Comparison of ENCODE assay signal across 19 cellular contexts in genomic region chr4:138086471-138086870, GRCh38.
A peak's percentile ranks its signal among the peaks of the same experiment; 100 is the strongest.
DNase-seq lines count a peak whose midpoint lies in the region; ATAC-seq and TF ChIP-seq lines count a peak whose summit lies in the region.
"Had no signal": no experiment of that assay in that cellular context is flagged by ENCODE, and none has a peak within 500 bp of the region (broad histone marks: within the 10 kb centered on the region; RNA-seq: fewer than 3 reads in every experiment).

No MANE protein-coding gene starts in this region.

- peaks cover 39% of the 10 kb centered on the region for H3K4me1 Mint-ChIP-seq in chondrocyte (ENCODE audit: low read depth)
- H3K4me1 Mint-ChIP-seq: B cell had no signal

- no peak overlapping the region for H4K5ac ChIP-seq in IMR-90 (ENCODE audit: low read depth, low read length)

- H3K27me3 Mint-ChIP-seq in chondrocyte (ENCODE audit: low read depth): no peaks in the 10 kb centered on the region

- H3K9me3 ChIP-seq in IMR-90 (ENCODE audit: control insufficient read depth, insufficient read depth, low read length) (no peaks in the 10 kb centered on the region), hepatocyte (ENCODE audit: low read depth) (no peaks in the 10 kb centered on the region), skeletal muscle tissue (ENCODE audit: control insufficient read depth in 3 of 3, low read length in 3 of 3) (no peaks in the 10 kb centered on the region)
- H3K9me3 ChIP-seq: SJCRH30 had no signal

- no peaks in the 10 kb centered on the region for H3K9me2 ChIP-seq in hepatocyte (replicated peaks; ENCODE audit: insufficient read depth)

- H3K27ac ChIP-seq in IMR-90 (ENCODE audit: insufficient read depth, low read length) (no peak overlapping the region), hepatocyte (peak overlapping the region; percentile 12), skeletal muscle tissue (ENCODE audit: low read depth, low read length) (peak overlapping the region; percentile 79)
- H3K27ac ChIP-seq: KMS-11, SJCRH30 had no signal

- no peaks in the 10 kb centered on the region for H3K36me3 Mint-ChIP-seq in chondrocyte (ENCODE audit: low read depth)

- no peak overlapping the region for H3K4me2 ChIP-seq in IMR-90 (ENCODE audit: low read depth, low read length)
- H3K4me2 ChIP-seq in hepatocyte: no peak overlapping the region
- H3K4me2 ChIP-seq: KMS-11 had no signal

- no peak overlapping the region; the same call in 1 of the 2 replicates for H2BK20ac ChIP-seq in IMR-90 (ENCODE audit: low read depth, low read length)

- H3K4me3 ChIP-seq in IMR-90 (ENCODE audit: insufficient read depth, low read depth, low read length) (no peak overlapping the region), hepatocyte (no peak overlapping the region), skeletal muscle tissue (ENCODE audit: low read length in 3 of 3) (no peak overlapping the region)
- H3K4me3 ChIP-seq: GM12878, SJCRH30 had no signal

- H3K23ac ChIP-seq in IMR-90 (ENCODE audit: low read depth, low read length): no peak overlapping the region

- H2AK9ac ChIP-seq in IMR-90 (replicated peaks; ENCODE audit: low read depth, low read length, poor library complexity): no peak overlapping the region

- dilution Hi-C loops in IMR-90 (cut with HindIII; ENCODE audit: low sequenced_read_pairs, unreplicated experiment): no loop called here

- CTCF ChIA-PET in IMR-90 (lab: Yijun Ruan, JAX): interaction anchor here (1.0 to 2.5 kb wide), 2 partner anchors 13 to 51 kb away, joined by 3 to 11 read pairs; no protein-coding TSS in a partner anchor

- no CpG with 5 or more reads among the region's 2 CpGs for WGBS in IMR-90 (ENCODE audit: extremely low coverage in 2 of 2, insufficient read length in 1 of 2), 2 experiments
- WGBS in hepatocyte (ENCODE audit: low lambda C conversion rate, missing lambda C conversion rate): 58% methylated on average over 2 of the region's 2 CpGs

- H3K18ac ChIP-seq in IMR-90 (ENCODE audit: low read depth, low read length): no peak overlapping the region

- BruUV-seq in IMR-90 (replicated peaks; lab: Mats Ljungman, UMichigan): no TSS peak

- intact Hi-C loops in IMR-90 (cut with micrococcal nuclease): no loop called here

- H3K4ac ChIP-seq in IMR-90 (ENCODE audit: low read depth, low read length): no peak overlapping the region

- no peaks in the 10 kb centered on the region for H3K79me2 ChIP-seq in hepatocyte

- no peak for TF ChIP-seq RAD21 in IMR-90 (IDR thresholded peaks at IDR 0.05; ENCODE audit: low read length)

- no peak overlapping the region for H3K14ac ChIP-seq in IMR-90 (replicated peaks; ENCODE audit: low read depth, low read length)

- H3K79me1 ChIP-seq in IMR-90 (ENCODE audit: low read depth in 1 of 2, low read length in 2 of 2): no peaks in the 10 kb centered on the region

- no peak overlapping the region for H2AK5ac ChIP-seq in IMR-90 (ENCODE audit: low read depth, low read length)

- no peak overlapping the region for H4K91ac ChIP-seq in IMR-90 (ENCODE audit: insufficient read depth, low read depth, low read length)

- H3K27ac Mint-ChIP-seq in chondrocyte (ENCODE audit: unreplicated experiment): peak overlapping the region; percentile 25
- H3K27ac Mint-ChIP-seq: B cell had no signal

- peak overlapping the region in 1 of 2 experiments; percentile 29; a peak in 1 of 4 replicates for H4K8ac ChIP-seq in IMR-90 (ENCODE audit: low read depth in 2 of 2, low read length in 2 of 2)

- in situ Hi-C loops in IMR-90 (cut with MboI; ENCODE audit: low sequenced_read_pairs): loop anchor here (5.0 kb wide), 1 partner anchor 49 kb away; no protein-coding TSS in a partner anchor

- peak overlapping the region; percentile 5; the same call in 1 of the 2 replicates for H2BK120ac ChIP-seq in IMR-90 (ENCODE audit: low read depth, low read length)

- H3K9ac ChIP-seq in IMR-90 (ENCODE audit: low read depth, low read length) (no peak overlapping the region), skeletal muscle tissue (ENCODE audit: low read depth in 1 of 3, low read length in 3 of 3) (no peak overlapping the region)
- H3K9ac ChIP-seq: KMS-11 had no signal

- H2AFZ ChIP-seq in IMR-90 (replicated peaks; ENCODE audit: low read length, poor library complexity): no peak overlapping the region
- no peak overlapping the region for H2AFZ ChIP-seq in hepatocyte

- DNase-seq in IMR-90 (no peak), chondrocyte (ENCODE audit: low spot score) (no peak), hepatocyte (ENCODE audit: low spot score) (no peak), EL (no peak), NK-92 (lab: John Stamatoyannopoulos, UW; ENCODE audit: unreplicated experiment) (no peak), NCI-H1105 (lab: John Stamatoyannopoulos, UW) (no peak)
- no peak for DNase-seq in stimulated activated CD4-positive, alpha-beta T cell treated with anti-CD3 and anti-CD28 coated beads, Interleukin-15, amount 100 ng/mL, for 24 hours
- DNase-seq: DMS 273 treated with DMSO at 0.1 percent for 48 hours, DND-41, GF-D8, NCI-H1436, NCI-H1930, NCI-H226, NCI-H526, SJCRH30 had no signal

- H2BK15ac ChIP-seq in IMR-90 (ENCODE audit: low read depth, low read length): no peak overlapping the region

- no peaks in the 10 kb centered on the region for H3K9me3 Mint-ChIP-seq in chondrocyte (ENCODE audit: low read depth)

- H3K9me1 ChIP-seq in IMR-90 (ENCODE audit: insufficient read depth, low read length): no peaks in the 10 kb centered on the region

- no peaks in the 10 kb centered on the region for H4K20me1 ChIP-seq in IMR-90 (ENCODE audit: insufficient read depth, low read length)
- no peaks in the 10 kb centered on the region for H4K20me1 ChIP-seq in hepatocyte (ENCODE audit: insufficient read depth, poor library complexity, severe bottlenecking)

- no peak overlapping the region for H3K56ac ChIP-seq in IMR-90 (ENCODE audit: extremely low read depth, insufficient read depth, low read length)

- 0 out of 2 replicates have a peak, but pooled peaks cover 2% of the 10 kb centered on the region for H3K4me1 ChIP-seq in IMR-90 (ENCODE audit: control insufficient read depth, insufficient read depth, low read length)
- H3K4me1 ChIP-seq in hepatocyte (ENCODE audit: insufficient read depth): peaks cover 9% of the 10 kb centered on the region
- peaks cover 8 to 13% (median 11%) of the 10 kb centered on the region in 3 donors for H3K4me1 ChIP-seq in skeletal muscle tissue (ENCODE audit: control insufficient read depth in 3 of 3, insufficient read depth in 3 of 3, low read length in 3 of 3)
- H3K4me1 ChIP-seq: SJCRH30 had no signal

- peak overlapping the region; percentile 13 for H2BK5ac ChIP-seq in IMR-90 (ENCODE audit: low read depth, low read length, poor library complexity, severe bottlenecking)

- H3K36me3 ChIP-seq in IMR-90 (ENCODE audit: control insufficient read depth, insufficient read depth, low read length) (no peaks in the 10 kb centered on the region), hepatocyte (replicated peaks; ENCODE audit: insufficient read depth, low read depth) (no peaks in the 10 kb centered on the region), skeletal muscle tissue (ENCODE audit: control insufficient read depth in 3 of 3, insufficient read depth in 3 of 3, low read length in 3 of 3) (no peaks in the 10 kb centered on the region)
- H3K36me3 ChIP-seq: SJCRH30 had no signal

- H3K27me3 ChIP-seq in IMR-90 (ENCODE audit: control insufficient read depth, insufficient read depth, low read length) (no peaks in the 10 kb centered on the region), hepatocyte (no peaks in the 10 kb centered on the region), skeletal muscle tissue (ENCODE audit: control insufficient read depth in 3 of 3, insufficient read depth in 3 of 3, low read length in 3 of 3) (no peaks in the 10 kb centered on the region)
- H3K27me3 ChIP-seq: SJCRH30 had no signal

- no peak for TF ChIP-seq CTCF in IMR-90 (conservative IDR thresholded peaks at IDR 0.05; ENCODE audit: low read depth, low read length)
- no peak for TF ChIP-seq CTCF in chondrocyte (IDR thresholded peaks at IDR 0.05)
- TF ChIP-seq CTCF in hepatocyte (IDR thresholded peaks at IDR 0.05; ENCODE audit: poor library complexity): no peak

- POLR2A ChIA-PET in IMR-90 (lab: Charles Lee; ENCODE audit: unreplicated experiment): no interaction called here

- no peak overlapping the region for H3K4me3 Mint-ChIP-seq in chondrocyte (ENCODE audit: unreplicated experiment)
- H3K4me3 Mint-ChIP-seq: B cell had no signal

- TF ChIP-seq POLR2A in IMR-90 (IDR thresholded peaks at IDR 0.05; ENCODE audit: low read depth, low read length): no peak

- ATAC-seq in IMR-90 (ENCODE audit: low read depth): no peak
- ATAC-seq: GM12878 had no signal

TF ChIP-seq in IMR-90, 13 proteins besides CTCF, POLR2A, EP300 and RAD21 (continues in another document):
- TF ChIP-seq BHLHE40 (IDR thresholded peaks at IDR 0.05; ENCODE audit: low read depth, low read length) (no peak), MXI1 (IDR thresholded peaks at IDR 0.05; ENCODE audit: borderline replicate concordance, low read depth, low read length) (no peak), ELK1 (IDR thresholded peaks at IDR 0.05; ENCODE audit: borderline replicate concordance, low read depth, low read length) (no peak), CHD1 (IDR thresholded peaks at IDR 0.05; ENCODE audit: low read depth, low read length) (no peak), MAFK (IDR thresholded peaks at IDR 0.05; ENCODE audit: low read depth, low read length) (no peak), RCOR1 (IDR thresholded peaks at IDR 0.05; ENCODE audit: insufficient replicate concordance, low read length) (no peak), MAZ (IDR thresholded peaks at IDR 0.05; ENCODE audit: borderline replicate concordance, low read depth, low read length) (no peak), RFX5 (IDR thresholded peaks at IDR 0.05; ENCODE audit: low read depth, low read length) (no peak), CEBPB (IDR thresholded peaks at IDR 0.05; ENCODE audit: low read depth, low read length) (no peak), USF2 (IDR thresholded peaks at IDR 0.05; ENCODE audit: low read depth, low read length) (no peak), SMC3 (IDR thresholded peaks at IDR 0.05; ENCODE audit: low read depth, low read length) (no peak)
